Comparison of ENCODE assay signal across 1 cellular context in the genomic region with DNA sequence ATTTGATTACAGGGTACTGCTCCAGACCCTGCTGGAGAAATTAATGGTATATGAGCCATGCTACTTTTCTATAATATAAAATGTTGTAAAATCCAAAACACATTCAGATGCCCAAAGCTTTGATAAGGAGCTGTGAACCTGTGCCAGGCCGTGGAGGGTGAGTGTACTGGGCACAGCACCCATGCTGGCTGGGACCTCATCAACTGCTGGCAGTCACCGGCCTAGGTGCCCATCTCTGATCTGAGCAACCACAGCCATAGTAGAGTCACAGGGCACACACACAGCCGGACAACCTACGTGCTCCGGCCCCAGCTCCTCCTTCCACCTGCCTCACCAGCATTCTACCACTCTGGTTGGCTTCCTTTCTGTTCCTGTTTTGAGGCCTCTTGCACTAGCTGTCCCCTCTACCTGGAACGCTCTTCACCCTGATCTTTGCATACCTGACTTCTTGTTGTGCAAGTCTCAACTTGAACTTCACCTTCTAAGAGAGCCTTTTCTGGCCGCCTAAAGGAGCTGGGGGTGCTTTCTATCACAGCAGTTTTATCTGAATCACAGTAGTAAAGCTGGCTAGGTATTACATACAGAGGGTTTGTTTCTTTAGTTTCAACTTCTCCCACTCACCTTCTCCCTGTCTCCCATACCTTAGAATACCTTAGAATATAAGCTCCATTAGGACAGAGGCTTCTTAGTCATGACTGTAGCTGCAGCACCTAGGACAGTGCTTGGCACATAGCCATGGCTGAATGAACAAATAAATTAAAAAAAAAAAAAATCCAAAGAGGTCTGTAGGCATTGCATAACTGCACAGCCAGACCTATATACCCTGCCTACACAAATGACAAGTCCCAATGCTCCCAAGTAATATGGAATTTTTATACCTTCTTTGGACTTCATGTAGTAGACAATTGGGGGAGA.
TF ChIP-seq lines count a peak whose summit lies in the region.

No MANE protein-coding gene starts in this region.

TF ChIP-seq in HepG2, 621 proteins besides CTCF, POLR2A, EP300 and RAD21 (continued from another document):
- TF ChIP-seq, protein P1, sequence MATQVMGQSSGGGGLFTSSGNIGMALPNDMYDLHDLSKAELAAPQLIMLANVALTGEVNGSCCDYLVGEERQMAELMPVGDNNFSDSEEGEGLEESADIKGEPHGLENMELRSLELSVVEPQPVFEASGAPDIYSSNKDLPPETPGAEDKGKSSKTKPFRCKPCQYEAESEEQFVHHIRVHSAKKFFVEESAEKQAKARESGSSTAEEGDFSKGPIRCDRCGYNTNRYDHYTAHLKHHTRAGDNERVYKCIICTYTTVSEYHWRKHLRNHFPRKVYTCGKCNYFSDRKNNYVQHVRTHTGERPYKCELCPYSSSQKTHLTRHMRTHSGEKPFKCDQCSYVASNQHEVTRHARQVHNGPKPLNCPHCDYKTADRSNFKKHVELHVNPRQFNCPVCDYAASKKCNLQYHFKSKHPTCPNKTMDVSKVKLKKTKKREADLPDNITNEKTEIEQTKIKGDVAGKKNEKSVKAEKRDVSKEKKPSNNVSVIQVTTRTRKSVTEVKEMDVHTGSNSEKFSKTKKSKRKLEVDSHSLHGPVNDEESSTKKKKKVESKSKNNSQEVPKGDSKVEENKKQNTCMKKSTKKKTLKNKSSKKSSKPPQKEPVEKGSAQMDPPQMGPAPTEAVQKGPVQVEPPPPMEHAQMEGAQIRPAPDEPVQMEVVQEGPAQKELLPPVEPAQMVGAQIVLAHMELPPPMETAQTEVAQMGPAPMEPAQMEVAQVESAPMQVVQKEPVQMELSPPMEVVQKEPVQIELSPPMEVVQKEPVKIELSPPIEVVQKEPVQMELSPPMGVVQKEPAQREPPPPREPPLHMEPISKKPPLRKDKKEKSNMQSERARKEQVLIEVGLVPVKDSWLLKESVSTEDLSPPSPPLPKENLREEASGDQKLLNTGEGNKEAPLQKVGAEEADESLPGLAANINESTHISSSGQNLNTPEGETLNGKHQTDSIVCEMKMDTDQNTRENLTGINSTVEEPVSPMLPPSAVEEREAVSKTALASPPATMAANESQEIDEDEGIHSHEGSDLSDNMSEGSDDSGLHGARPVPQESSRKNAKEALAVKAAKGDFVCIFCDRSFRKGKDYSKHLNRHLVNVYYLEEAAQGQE (IDR thresholded peaks at IDR 0.05; ENCODE audit: borderline replicate concordance in 1 of 2, low read depth in 1 of 2, low read length in 2 of 2): peak in 1 of 2 experiments; percentile 75; a peak in 2 of 4 replicates
